ENCODE assay signal across 8 cellular contexts in genomic region chr14:55707365-55707804, GRCh38.
DNase-seq lines count a peak whose midpoint lies in the region; ATAC-seq and TF ChIP-seq lines count a peak whose summit lies in the region.

No MANE protein-coding gene starts in this region.

- TF ChIP-seq CTCF in fibroblast of mammary gland (conservative IDR thresholded peaks at IDR 0.05; ENCODE audit: control insufficient read depth, insufficient read depth, low read depth, low read length) = peak; percentile 77

- no peak overlapping the region for H3K4me3 ChIP-seq in fibroblast of mammary gland (ENCODE audit: control insufficient read depth, low read depth, low read length)

- DNase-seq in CD1c-positive myeloid dendritic cell (ENCODE audit: extremely low spot score) (peak; percentile 39), HT-29 (ENCODE audit: low spot score) (peak; percentile 49), RPMI7951 (ENCODE audit: low read depth) (peak; percentile 49), fibroblast of mammary gland (ENCODE audit: low read depth) (peak; percentile 80), putamen (ENCODE audit: low spot score) (peak; percentile 38)
- DNase-seq in stimulated activated CD4-positive, alpha-beta T cell treated with anti-CD3 and anti-CD28 coated beads, Interleukin-2, amount 100 ng/mL, for 24 hours = no peak

- ATAC-seq in GM21528 (IDR thresholded peaks at IDR 0.05; ENCODE audit: low FRiP score, unreplicated experiment) (no peak), esophagus mucosa (no peak)

Comparison
In these comparisons a context has a peak if more than half of its experiments do, and no peak if none do; other contexts are left out.
1. DNase-seq: peak in CD1c-positive myeloid dendritic cell (single experiment), HT-29 (single experiment), RPMI7951 (single experiment), fibroblast of mammary gland (single experiment) and putamen (single experiment); none in stimulated activated CD4-positive, alpha-beta T cell treated with anti-CD3 and anti-CD28 coated beads, Interleukin-2, amount 100 ng/mL, for 24 hours (0 of 2).